Comparison of ENCODE assay signal across 10 cellular contexts in genomic region chr16:89996178-89996489, GRCh38. TPM values are rescaled to one million over a fixed set of nuclear protein-coding genes. Genes with fewer than 3 reads are reported as not detected.
DNase-seq lines count a peak whose midpoint lies in the region; ATAC-seq and TF ChIP-seq lines count a peak whose summit lies in the region.
"Had no signal": no experiment of that assay in that cellular context is flagged by ENCODE, and none has a peak within 500 bp of the region (broad histone marks: within the 10 kb centered on the region; RNA-seq: fewer than 3 reads in every experiment).

No MANE protein-coding gene starts in this region.

- no peak for ATAC-seq in CD8-positive, alpha-beta T cell
- ATAC-seq in HG03442 (IDR thresholded peaks at IDR 0.05; ENCODE audit: unreplicated experiment) (no peak), GM19395 (IDR thresholded peaks at IDR 0.05; ENCODE audit: unreplicated experiment) (no peak)

- no peak overlapping the region for H3K4me3 Mint-ChIP-seq in CD8-positive, alpha-beta T cell
- no peak overlapping the region for H3K4me3 Mint-ChIP-seq in osteocyte (ENCODE audit: unreplicated experiment)

- no peak overlapping the region for H2AFZ ChIP-seq in OCI-LY7 (ENCODE audit: low read length)

- peaks cover 57% of the 10 kb centered on the region for H3K36me3 Mint-ChIP-seq in CD8-positive, alpha-beta T cell
- H3K36me3 Mint-ChIP-seq in osteocyte (ENCODE audit: unreplicated experiment) = peaks cover 40% of the 10 kb centered on the region

- CTCF ChIA-PET in CD8-positive, alpha-beta T cell (lab: Charles Lee) = no interaction called here
- CTCF ChIA-PET in OCI-LY7 (lab: Charles Lee; ENCODE audit: unreplicated experiment) = no interaction called here

- H3K27me3 Mint-ChIP-seq in CD8-positive, alpha-beta T cell (ENCODE audit: low read depth) = no peaks in the 10 kb centered on the region
- no peaks in the 10 kb centered on the region for H3K27me3 Mint-ChIP-seq in osteocyte (ENCODE audit: unreplicated experiment)

- peak overlapping the region; percentile 60 for H3K27ac Mint-ChIP-seq in CD8-positive, alpha-beta T cell
- peak overlapping the region; percentile 96 for H3K27ac Mint-ChIP-seq in osteocyte (ENCODE audit: unreplicated experiment)

- no peaks in the 10 kb centered on the region for H3K27me3 ChIP-seq in CD8-positive, alpha-beta T cell (ENCODE audit: insufficient read depth, low read length)

- TF ChIP-seq CTCF in CD8-positive, alpha-beta T cell (IDR thresholded peaks at IDR 0.05) = no peak
- no peak for TF ChIP-seq CTCF in OCI-LY7 (conservative IDR thresholded peaks at IDR 0.05; ENCODE audit: low read length)
- no peak for TF ChIP-seq CTCF in coronary artery (IDR thresholded peaks at IDR 0.05)
- TF ChIP-seq CTCF in osteocyte (IDR thresholded peaks at IDR 0.05) = no peak

- H3K4me1 ChIP-seq in CD8-positive, alpha-beta T cell (ENCODE audit: insufficient read depth, low read length) = no peaks in the 10 kb centered on the region
- H3K4me1 ChIP-seq in OCI-LY7 (ENCODE audit: insufficient read depth, low read length, poor library complexity, severe bottlenecking) = peaks cover 6% of the 10 kb centered on the region

- DNase-seq in CD8-positive, alpha-beta T cell = no peak
- DNase-seq in OCI-LY7 (ENCODE audit: low spot score) (no peak), coronary artery (ENCODE audit: low spot score) (no peak), osteocyte (ENCODE audit: extremely low spot score, unreplicated experiment) (no peak), NOMO-1 treated with dmso at 0.1 percent for 144 hours (lab: John Stamatoyannopoulos, UW; ENCODE audit: unreplicated experiment) (no peak)
- no peak for DNase-seq in activated CD4-positive, alpha-beta T cell treated with anti-CD3 and anti-CD28 coated beads, Interleukin-2, amount 50 U/mL, for 48 hours
- DNase-seq: NCI-H1105, SHP77 had no signal

- H3K79me2 ChIP-seq in OCI-LY7 (ENCODE audit: insufficient read depth, low read depth, low read length) = no peaks in the 10 kb centered on the region

- H3K36me3 ChIP-seq in CD8-positive, alpha-beta T cell (ENCODE audit: insufficient read depth, low read length) = peaks cover 10% of the 10 kb centered on the region
- H3K36me3 ChIP-seq in OCI-LY7 (ENCODE audit: insufficient read depth, low read length) = peaks cover 69% of the 10 kb centered on the region

- H3K9me3 Mint-ChIP-seq in CD8-positive, alpha-beta T cell = no peaks in the 10 kb centered on the region
- no peaks in the 10 kb centered on the region for H3K9me3 Mint-ChIP-seq in osteocyte (ENCODE audit: unreplicated experiment)

- POLR2A ChIA-PET in CD8-positive, alpha-beta T cell (lab: Charles Lee) = no interaction called here
- POLR2A ChIA-PET in OCI-LY7 (lab: Charles Lee) = no interaction called here

- no peaks in the 10 kb centered on the region for H3K4me1 Mint-ChIP-seq in CD8-positive, alpha-beta T cell (ENCODE audit: low read depth)
- H3K4me1 Mint-ChIP-seq in osteocyte (ENCODE audit: unreplicated experiment) = peaks cover 4% of the 10 kb centered on the region

- H3K4me2 ChIP-seq in OCI-LY7 (ENCODE audit: low read length) = no peak overlapping the region

- H3K9me3 ChIP-seq in CD8-positive, alpha-beta T cell (ENCODE audit: low read length) = no peaks in the 10 kb centered on the region
- H3K9me3 ChIP-seq in OCI-LY7 (ENCODE audit: low read length) = peaks cover 21% of the 10 kb centered on the region

- H4K20me1 ChIP-seq in OCI-LY7 (ENCODE audit: insufficient read depth, low read length) = no peaks in the 10 kb centered on the region

- H3K4me3 ChIP-seq in CD8-positive, alpha-beta T cell (ENCODE audit: low read depth, low read length) = no peak overlapping the region
- H3K4me3 ChIP-seq in OCI-LY7 (ENCODE audit: low read depth, low read length, poor library complexity, severe bottlenecking) = no peak overlapping the region
- H3K4me3 ChIP-seq in coronary artery = no peak overlapping the region

- BruUV-seq in OCI-LY7 (replicated peaks; lab: Mats Ljungman, UMichigan) = TSS peak; percentile 85

- intact Hi-C loops in CD8-positive, alpha-beta T cell (cut with DNase I, micrococcal nuclease) = no loop called here
- intact Hi-C loops in OCI-LY7 (cut with micrococcal nuclease; ENCODE audit: unreplicated experiment) = no loop called here

- no peak overlapping the region for H3K27ac ChIP-seq in CD8-positive, alpha-beta T cell (ENCODE audit: low read depth, low read length)
- no peak overlapping the region for H3K27ac ChIP-seq in OCI-LY7 (ENCODE audit: low read depth, low read length, poor library complexity, severe bottlenecking)
- H3K27ac ChIP-seq in coronary artery = peak overlapping the region; percentile 50 to 85

- no peaks in the 10 kb centered on the region for H3K9me2 ChIP-seq in OCI-LY7 (ENCODE audit: insufficient read depth, low read length)

RNA-seq across cellular contexts. Expression of gene DBNDD1, which starts 23.1 kb away (rescaled TPM):
- total RNA-seq in CD8-positive, alpha-beta T cell = 1 to 10 TPM in 1 of 2 experiments, under 1 TPM in 1; 0.58 to 1.2 TPM
- total RNA-seq in OCI-LY7 (2014; rRNA removed; shearing (Covaris generic)) = 0.98 and 1.1 TPM in 2 replicates
- total RNA-seq in OCI-LY7 (2022) (0.57 and 0.85 TPM in 2 replicates), osteocyte (0.78 and 1.3 TPM in 2 replicates)

RNA-seq across cellular contexts. Expression of gene DEF8, which starts 47.6 kb away (rescaled TPM):
- total RNA-seq in CD8-positive, alpha-beta T cell = 10 to 100 TPM; 27.1 to 30.0 TPM
- 222 and 292 TPM in 2 replicates for total RNA-seq in OCI-LY7 (2014; rRNA removed; shearing (Covaris generic))
- total RNA-seq in OCI-LY7 (2022) (295 and 380 TPM in 2 replicates), osteocyte (78.7 and 82.8 TPM in 2 replicates)

Comparison
In these comparisons a context has a peak if more than half of its experiments do, and no peak if none do; other contexts are left out.
1. H3K27ac ChIP-seq: peak in coronary artery (2 of 2); none in CD8-positive, alpha-beta T cell (single experiment) and OCI-LY7 (single experiment).